21 cellular contexts compared by ENCODE assay signal in the genomic region with DNA sequence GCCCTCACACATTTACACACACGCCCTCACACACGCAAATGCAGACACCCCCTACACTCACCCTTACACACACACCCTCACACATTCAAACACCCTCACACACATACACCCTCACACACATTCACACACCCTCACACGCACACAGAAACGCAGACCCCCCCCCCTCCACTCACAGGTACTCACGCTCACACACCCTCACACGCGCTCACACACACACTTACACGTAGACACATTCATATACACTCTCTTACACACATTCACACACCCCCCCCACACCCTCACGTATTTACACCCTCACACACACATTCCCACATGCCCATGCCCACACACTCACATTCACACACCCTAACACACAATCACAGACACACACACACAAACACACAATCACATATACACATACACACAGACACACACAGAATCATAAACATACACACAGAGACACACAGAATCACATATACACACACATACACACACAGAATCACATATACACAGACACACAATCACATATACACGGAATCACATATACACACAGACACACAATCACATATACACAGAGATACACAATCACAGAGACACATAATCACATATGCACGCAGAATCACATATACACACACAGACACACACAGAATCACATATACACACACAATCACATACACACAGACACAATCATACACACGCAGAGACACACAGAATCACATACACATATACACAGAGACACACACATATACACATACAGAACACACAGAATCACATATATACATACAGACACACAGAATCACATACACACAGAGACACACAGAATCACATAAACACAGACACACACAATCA.
DNase-seq lines count a peak whose midpoint lies in the region; ATAC-seq and TF ChIP-seq lines count a peak whose summit lies in the region.
"Had no signal": no experiment of that assay in that cellular context is flagged by ENCODE, and none has a peak within 500 bp of the region (broad histone marks: within the 10 kb centered on the region; RNA-seq: fewer than 3 reads in every experiment).

No MANE protein-coding gene starts in this region.

- H3K9me3 ChIP-seq in cardiac muscle cell (ENCODE audit: low read depth) (no peaks in the 10 kb centered on the region), iPS-18a (ENCODE audit: control insufficient read depth, low read depth, low read length) (no peaks in the 10 kb centered on the region), vagina (no peaks in the 10 kb centered on the region), prostate gland (no peaks in the 10 kb centered on the region)
- H3K9me3 ChIP-seq: body of pancreas, gastrocnemius medialis, spleen, testis had no signal

- no peaks in the 10 kb centered on the region for H3K9me3 Mint-ChIP-seq in WTC11
- H3K9me3 Mint-ChIP-seq: activated naive CD8-positive, alpha-beta T cell treated with anti-CD3 and anti-CD28 coated beads for 36 hours; CD4-positive, alpha-beta T cell; naive thymus-derived CD4-positive, alpha-beta T cell; T-helper 1 cell treated with Interleukin-12 subunit alpha and Interleukin-12 subunit beta and Interleukin-4 antibody, amounts not matched to agents 30 μg/mL and 1 μg/mL, for 36 hours had no signal

- H3K4me1 ChIP-seq in cardiac muscle cell (ENCODE audit: low read depth), result peaks cover 7% of the 10 kb centered on the region
- peaks cover 6% of the 10 kb centered on the region for H3K4me1 ChIP-seq in iPS-18a (ENCODE audit: control insufficient read depth, low read depth, low read length)
- H3K4me1 ChIP-seq in vagina, result peaks cover 24% of the 10 kb centered on the region
- H3K4me1 ChIP-seq in prostate gland (replicated peaks), result no peaks in the 10 kb centered on the region

- H3K27me3 Mint-ChIP-seq in WTC11 (ENCODE audit: low read depth), result peaks cover 31% of the 10 kb centered on the region

- TF ChIP-seq CTCF in cardiac muscle cell (IDR thresholded peaks at IDR 0.05; ENCODE audit: low read depth, low read length) (no peak), WTC11 (IDR thresholded peaks at IDR 0.05) (no peak), vagina (IDR thresholded peaks at IDR 0.05) (no peak), prostate gland (IDR thresholded peaks at IDR 0.05) (no peak)

- POLR2A ChIA-PET in WTC11 (lab: Charles Lee), result no interaction called here

- no peaks in the 10 kb centered on the region for H3K36me3 Mint-ChIP-seq in WTC11
- H3K36me3 Mint-ChIP-seq: activated naive CD8-positive, alpha-beta T cell treated with anti-CD3 and anti-CD28 coated beads for 36 hours; naive thymus-derived CD4-positive, alpha-beta T cell had no signal

- CTCF ChIA-PET in WTC11 (lab: Charles Lee), result interaction anchor here (0.7 to 1.7 kb wide), 11 partner anchors 13 to 246 kb away, joined by 3 to 5 read pairs (median 3); no protein-coding TSS in a partner anchor

- no peak for TF ChIP-seq POLR2A in vagina (IDR thresholded peaks at IDR 0.05)
- TF ChIP-seq POLR2A in prostate gland (IDR thresholded peaks at IDR 0.05), result no peak

- peak overlapping the region; percentile 21 for H3K4me3 ChIP-seq in cardiac muscle cell
- peak overlapping the region; percentile 53 for H3K4me3 ChIP-seq in iPS-18a (ENCODE audit: low read length)
- H3K4me3 ChIP-seq in vagina, result peak overlapping the region; percentile 35 to 39
- no peak overlapping the region for H3K4me3 ChIP-seq in prostate gland
- H3K4me3 ChIP-seq: body of pancreas, GM23248 had no signal

- no peak overlapping the region for H3K4me3 Mint-ChIP-seq in WTC11
- H3K4me3 Mint-ChIP-seq: activated naive CD8-positive, alpha-beta T cell treated with anti-CD3 and anti-CD28 coated beads for 36 hours; CD4-positive, alpha-beta T cell; T-helper 1 cell treated with Interleukin-12 subunit alpha and Interleukin-12 subunit beta and Interleukin-4 antibody, amounts not matched to agents 30 μg/mL and 1 μg/mL, for 36 hours had no signal

- H3K27ac ChIP-seq in cardiac muscle cell (no peak overlapping the region), iPS-18a (ENCODE audit: low read length) (no peak overlapping the region), vagina (no peak overlapping the region), prostate gland (no peak overlapping the region)
- H3K27ac ChIP-seq: body of pancreas, gastrocnemius medialis, GM23248, KMS-11, spleen, testis had no signal

- DNase-seq in cardiac muscle cell (ENCODE audit: low read depth in 1 of 2, low spot score in 1 of 2), result no peak
- no peak for DNase-seq in left cardiac atrium
- no peak for DNase-seq in WTC11 (ENCODE audit: low spot score)
- no peak for DNase-seq in vagina (ENCODE audit: extremely low spot score in 2 of 2)
- DNase-seq in GOT3 (lab: John Stamatoyannopoulos, UW), result no peak
- DNase-seq in prostate gland (ENCODE audit: low spot score), result no peak
- no peak for DNase-seq in superior temporal gyrus (ENCODE audit: extremely low spot score)
- DNase-seq: gastrocnemius medialis, NCI-H1048, NCI-H2081 treated with DMSO at 0.1 percent for 48 hours, OCI-M1 had no signal

- no peak overlapping the region for H3K27ac Mint-ChIP-seq in WTC11
- H3K27ac Mint-ChIP-seq: activated naive CD8-positive, alpha-beta T cell treated with anti-CD3 and anti-CD28 coated beads for 36 hours; CD4-positive, alpha-beta T cell; naive thymus-derived CD4-positive, alpha-beta T cell; T-helper 1 cell treated with Interleukin-12 subunit alpha and Interleukin-12 subunit beta and Interleukin-4 antibody, amounts not matched to agents 30 μg/mL and 1 μg/mL, for 36 hours had no signal

- peaks cover 40% of the 10 kb centered on the region for H3K27me3 ChIP-seq in cardiac muscle cell
- H3K27me3 ChIP-seq in iPS-18a (ENCODE audit: control insufficient read depth, insufficient read depth, low read length), result peaks cover 27% of the 10 kb centered on the region
- no peaks in the 10 kb centered on the region for H3K27me3 ChIP-seq in vagina
- no peaks in the 10 kb centered on the region for H3K27me3 ChIP-seq in prostate gland (replicated peaks; ENCODE audit: insufficient read depth)
- H3K27me3 ChIP-seq: testis had no signal

- H3K36me3 ChIP-seq in cardiac muscle cell, result no peaks in the 10 kb centered on the region
- no peaks in the 10 kb centered on the region for H3K36me3 ChIP-seq in iPS-18a (ENCODE audit: control insufficient read depth, low read depth, low read length)
- H3K36me3 ChIP-seq in vagina, result no peaks in the 10 kb centered on the region
- H3K36me3 ChIP-seq in prostate gland, result no peaks in the 10 kb centered on the region
- H3K36me3 ChIP-seq: gastrocnemius medialis, spleen had no signal

- ATAC-seq in left cardiac atrium (no peak), WTC11 (no peak)
- ATAC-seq: body of pancreas, gastrocnemius medialis had no signal

- H3K9ac ChIP-seq in iPS-18a (ENCODE audit: low read length), result no peak overlapping the region
- H3K9ac ChIP-seq: GM23248, KMS-11 had no signal

- 73% methylated on average over 12 of the region's 12 CpGs for WGBS in prostate gland

- peaks cover 5% of the 10 kb centered on the region for H3K4me1 Mint-ChIP-seq in WTC11
- H3K4me1 Mint-ChIP-seq: activated naive CD8-positive, alpha-beta T cell treated with anti-CD3 and anti-CD28 coated beads for 36 hours had no signal

- intact Hi-C loops in left cardiac atrium (cut with DNase I) (loop anchor here in 1 of 2 donors (5.0 kb wide), 1 partner anchor 301 kb away; no protein-coding TSS in a partner anchor), vagina (cut with DNase I) (no loop called here), prostate gland (cut with DNase I) (no loop called here)

TF ChIP-seq in WTC11, 78 proteins besides CTCF, POLR2A, EP300 and RAD21 (continues in another document):
- no peak for TF ChIP-seq NFE2L1 (CRISPR knock-in tag; IDR thresholded peaks at IDR 0.05)
- no peak for TF ChIP-seq RELA (CRISPR knock-in tag; IDR thresholded peaks at IDR 0.05; ENCODE audit: borderline replicate concordance)
- TF ChIP-seq, protein P1, sequence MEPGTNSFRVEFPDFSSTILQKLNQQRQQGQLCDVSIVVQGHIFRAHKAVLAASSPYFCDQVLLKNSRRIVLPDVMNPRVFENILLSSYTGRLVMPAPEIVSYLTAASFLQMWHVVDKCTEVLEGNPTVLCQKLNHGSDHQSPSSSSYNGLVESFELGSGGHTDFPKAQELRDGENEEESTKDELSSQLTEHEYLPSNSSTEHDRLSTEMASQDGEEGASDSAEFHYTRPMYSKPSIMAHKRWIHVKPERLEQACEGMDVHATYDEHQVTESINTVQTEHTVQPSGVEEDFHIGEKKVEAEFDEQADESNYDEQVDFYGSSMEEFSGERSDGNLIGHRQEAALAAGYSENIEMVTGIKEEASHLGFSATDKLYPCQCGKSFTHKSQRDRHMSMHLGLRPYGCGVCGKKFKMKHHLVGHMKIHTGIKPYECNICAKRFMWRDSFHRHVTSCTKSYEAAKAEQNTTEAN (CRISPR knock-in tag; IDR thresholded peaks at IDR 0.05), result peak; percentile 91; the same call in 1 of the 2 replicates
- no peak for TF ChIP-seq ELF4 (CRISPR knock-in tag; IDR thresholded peaks at IDR 0.05; ENCODE audit: low read depth)
- TF ChIP-seq, protein P2, sequence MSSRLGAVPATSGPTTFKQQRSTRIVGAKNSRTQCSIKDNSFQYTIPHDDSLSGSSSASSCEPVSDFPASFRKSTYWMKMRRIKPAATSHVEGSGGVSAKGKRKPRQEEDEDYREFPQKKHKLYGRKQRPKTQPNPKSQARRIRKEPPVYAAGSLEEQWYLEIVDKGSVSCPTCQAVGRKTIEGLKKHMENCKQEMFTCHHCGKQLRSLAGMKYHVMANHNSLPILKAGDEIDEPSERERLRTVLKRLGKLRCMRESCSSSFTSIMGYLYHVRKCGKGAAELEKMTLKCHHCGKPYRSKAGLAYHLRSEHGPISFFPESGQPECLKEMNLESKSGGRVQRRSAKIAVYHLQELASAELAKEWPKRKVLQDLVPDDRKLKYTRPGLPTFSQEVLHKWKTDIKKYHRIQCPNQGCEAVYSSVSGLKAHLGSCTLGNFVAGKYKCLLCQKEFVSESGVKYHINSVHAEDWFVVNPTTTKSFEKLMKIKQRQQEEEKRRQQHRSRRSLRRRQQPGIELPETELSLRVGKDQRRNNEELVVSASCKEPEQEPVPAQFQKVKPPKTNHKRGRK (CRISPR knock-in tag; IDR thresholded peaks at IDR 0.05; ENCODE audit: borderline replicate concordance), result no peak
- no peak for TF ChIP-seq SOX15 (CRISPR knock-in tag; IDR thresholded peaks at IDR 0.05)
- no peak for TF ChIP-seq NFATC4 (CRISPR knock-in tag; IDR thresholded peaks at IDR 0.05)
- TF ChIP-seq ZBTB21 (CRISPR knock-in tag; IDR thresholded peaks at IDR 0.05; ENCODE audit: borderline replicate concordance), result no peak
- TF ChIP-seq ZNF219 (CRISPR knock-in tag; IDR thresholded peaks at IDR 0.05; ENCODE audit: borderline replicate concordance), result no peak
- TF ChIP-seq TP53 (CRISPR knock-in tag; IDR thresholded peaks at IDR 0.05), result no peak
- TF ChIP-seq NR3C1 (CRISPR knock-in tag; conservative IDR thresholded peaks at IDR 0.05; ENCODE audit: low read depth), result no peak
- no peak for TF ChIP-seq ZNF423 (CRISPR knock-in tag; IDR thresholded peaks at IDR 0.05)

Comparison
In these comparisons a context has a peak if more than half of its experiments do, and no peak if none do; other contexts are left out.
1. H3K4me3 ChIP-seq: peak in cardiac muscle cell (single experiment), iPS-18a (single experiment) and vagina (2 of 2); none in prostate gland (0 of 2).